Comparison of ENCODE assay signal across 10 cellular contexts in the genomic region with DNA sequence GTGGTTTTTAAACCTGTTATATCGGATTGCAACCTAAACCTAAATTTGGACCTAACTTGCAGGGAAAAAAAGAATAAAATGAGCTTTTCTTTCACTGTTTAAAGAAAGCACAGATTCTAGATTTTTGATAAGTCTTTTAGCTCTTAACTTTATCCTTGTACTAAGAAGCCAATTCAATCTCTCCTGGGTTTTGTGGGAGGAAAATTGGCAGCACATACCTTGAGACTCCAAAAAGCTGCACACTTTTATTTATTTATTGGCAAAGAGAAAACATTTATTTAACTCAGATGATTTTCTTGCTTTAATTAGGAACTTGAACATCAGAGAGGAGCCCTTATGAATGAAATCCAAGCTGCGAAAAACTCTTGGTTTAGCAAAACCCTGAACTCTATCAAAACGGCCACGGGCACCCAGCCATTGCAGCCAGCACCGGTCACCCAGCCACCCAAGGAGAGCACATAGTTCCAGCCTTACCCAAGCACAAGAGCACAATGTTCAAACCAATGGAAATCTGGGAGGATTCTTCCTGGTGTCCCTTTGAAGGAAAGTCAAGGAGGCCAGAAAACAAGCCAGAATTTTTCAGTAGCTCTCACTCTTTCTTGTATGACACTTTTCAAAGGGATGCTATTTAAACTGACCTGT. TPM values are rescaled to one million over a fixed set of nuclear protein-coding genes. Genes with fewer than 3 reads are reported as not detected.
A peak's percentile ranks its signal among the peaks of the same experiment; 100 is the strongest.
DNase-seq lines count a peak whose midpoint lies in the region; ATAC-seq and TF ChIP-seq lines count a peak whose summit lies in the region.
"Had no signal": no experiment of that assay in that cellular context is flagged by ENCODE, and none has a peak within 500 bp of the region (broad histone marks: within the 10 kb centered on the region; RNA-seq: fewer than 3 reads in every experiment).

No MANE protein-coding gene starts in this region.

- H3K27ac Mint-ChIP-seq in stimulated activated naive CD8-positive, alpha-beta T cell treated with anti-CD3 and anti-CD28 coated beads, Interleukin-15, Interleukin-2, amounts not matched to agents 100 ng/mL and 50 ng/mL, for 24 hours: peak overlapping the region; percentile 72
- peak overlapping the region; percentile 90 to 98 (median 96) for H3K27ac Mint-ChIP-seq in naive thymus-derived CD4-positive, alpha-beta T cell

- no peak for DNase-seq in stimulated activated naive CD8-positive, alpha-beta T cell treated with anti-CD3 and anti-CD28 coated beads, Interleukin-15, Interleukin-2, amounts not matched to agents 100 U/mL and 50 U/mL, for 24 hours
- DNase-seq in mammary epithelial cell (no peak), epidermal melanocyte (ENCODE audit: insufficient read length, low spot score) (no peak), NOMO-1 treated with DMSO at 0.1 percent for 48 hours (lab: John Stamatoyannopoulos, UW; ENCODE audit: unreplicated experiment) (no peak), NCI-H146 (lab: John Stamatoyannopoulos, UW) (no peak), NCI-H1694 (lab: John Stamatoyannopoulos, UW) (no peak)
- no peak for DNase-seq in naive thymus-derived CD4-positive, alpha-beta T cell

- H4K20me1 ChIP-seq in mammary epithelial cell (ENCODE audit: insufficient read depth, low read length): no peaks in the 10 kb centered on the region

- peaks cover 19% of the 10 kb centered on the region for H3K36me3 Mint-ChIP-seq in stimulated activated naive CD8-positive, alpha-beta T cell treated with anti-CD3 and anti-CD28 coated beads, Interleukin-15, Interleukin-2, amounts not matched to agents 100 ng/mL and 50 ng/mL, for 24 hours (ENCODE audit: low read depth)
- H3K36me3 Mint-ChIP-seq in naive thymus-derived CD4-positive, alpha-beta T cell: peaks cover 4 to 40% (median 16%) of the 10 kb centered on the region in 5 donors

- no peaks in the 10 kb centered on the region for H3K27me3 ChIP-seq in mammary epithelial cell (ENCODE audit: insufficient read depth, low read length)
- no peaks in the 10 kb centered on the region for H3K27me3 ChIP-seq in naive thymus-derived CD4-positive, alpha-beta T cell (ENCODE audit: control insufficient read depth in 2 of 2, insufficient read depth in 2 of 2, low read length in 2 of 2)

- H3K9me3 Mint-ChIP-seq in stimulated activated naive CD8-positive, alpha-beta T cell treated with anti-CD3 and anti-CD28 coated beads, Interleukin-15, Interleukin-2, amounts not matched to agents 100 ng/mL and 50 ng/mL, for 24 hours: no peaks in the 10 kb centered on the region
- H3K9me3 Mint-ChIP-seq in naive thymus-derived CD4-positive, alpha-beta T cell: peaks cover 0 to 1% (median 0%) of the 10 kb centered on the region in 11 donors

- BruUV-seq in mammary epithelial cell (replicated peaks; lab: Mats Ljungman, UMichigan): no TSS peak

- peak overlapping the region in 1 of 3 experiments; percentile 53 for H3K4me3 ChIP-seq in mammary epithelial cell (replicated peaks in 1 of 3; ENCODE audit: insufficient read depth in 1 of 3, low read depth in 2 of 3, low read length in 3 of 3)
- H3K4me3 ChIP-seq in naive thymus-derived CD4-positive, alpha-beta T cell (ENCODE audit: low read length): peak overlapping the region; percentile 19
- H3K4me3 ChIP-seq: K562 had no signal

- no peak for TF ChIP-seq CTCF in mammary epithelial cell (conservative IDR thresholded peaks at IDR 0.05 in 1 of 2, IDR thresholded peaks at IDR 0.05 in 1 of 2; ENCODE audit: extremely low read depth in 1 of 2, insufficient read depth in 1 of 2, low read depth in 1 of 2, low read length in 2 of 2)

- H3K27me3 Mint-ChIP-seq in stimulated activated naive CD8-positive, alpha-beta T cell treated with anti-CD3 and anti-CD28 coated beads, Interleukin-15, Interleukin-2, amounts not matched to agents 100 ng/mL and 50 ng/mL, for 24 hours: no peaks in the 10 kb centered on the region
- no peaks in the 10 kb centered on the region for H3K27me3 Mint-ChIP-seq in naive thymus-derived CD4-positive, alpha-beta T cell

- peak overlapping the region; percentile 70 for H3K27ac ChIP-seq in mammary epithelial cell (ENCODE audit: insufficient read depth, low read depth, low read length)
- H3K27ac ChIP-seq in naive thymus-derived CD4-positive, alpha-beta T cell (ENCODE audit: low read depth, low read length): peak overlapping the region; percentile 77
- H3K27ac ChIP-seq: C4-2B had no signal

- peak overlapping the region; percentile 80 for H3K4me2 ChIP-seq in mammary epithelial cell (ENCODE audit: insufficient read depth, low read depth, low read length)

- H3K4me1 ChIP-seq in mammary epithelial cell (ENCODE audit: insufficient read depth, low read length): no peaks in the 10 kb centered on the region
- H3K4me1 ChIP-seq in naive thymus-derived CD4-positive, alpha-beta T cell (ENCODE audit: control insufficient read depth in 2 of 2, insufficient read depth in 2 of 2, low read length in 2 of 2): peaks cover 8 to 11% of the 10 kb centered on the region in 2 donors

- H3K9ac ChIP-seq in mammary epithelial cell (ENCODE audit: insufficient read depth, low read length): no peak overlapping the region

- 62% methylated on average over 5 of the region's 5 CpGs for WGBS in mammary epithelial cell (ENCODE audit: low coverage, missing lambda C conversion rate)

- ATAC-seq in stimulated activated naive CD8-positive, alpha-beta T cell treated with anti-CD3 and anti-CD28 coated beads, Interleukin-15, Interleukin-2, amounts not matched to agents 100 U/mL and 50 U/mL, for 24 hours: no peak
- no peak for ATAC-seq in naive thymus-derived CD4-positive, alpha-beta T cell

- H3K79me2 ChIP-seq in mammary epithelial cell (ENCODE audit: insufficient read depth, low read length): no peaks in the 10 kb centered on the region

- peak overlapping the region; percentile 80 for H2AFZ ChIP-seq in mammary epithelial cell (ENCODE audit: low read depth, low read length)

- peak overlapping the region; percentile 82 for H3K4me3 Mint-ChIP-seq in stimulated activated naive CD8-positive, alpha-beta T cell treated with anti-CD3 and anti-CD28 coated beads, Interleukin-15, Interleukin-2, amounts not matched to agents 100 ng/mL and 50 ng/mL, for 24 hours
- peak overlapping the region; percentile 79 to 92 (median 88) for H3K4me3 Mint-ChIP-seq in naive thymus-derived CD4-positive, alpha-beta T cell

- peaks cover 31% of the 10 kb centered on the region for H3K4me1 Mint-ChIP-seq in stimulated activated naive CD8-positive, alpha-beta T cell treated with anti-CD3 and anti-CD28 coated beads, Interleukin-15, Interleukin-2, amounts not matched to agents 100 ng/mL and 50 ng/mL, for 24 hours (ENCODE audit: low read depth)
- H3K4me1 Mint-ChIP-seq in naive thymus-derived CD4-positive, alpha-beta T cell: peaks cover 5 to 48% (median 41%) of the 10 kb centered on the region in 7 donors

- intact Hi-C loops in mammary epithelial cell (cut with micrococcal nuclease): loop anchor here (10.0 kb wide), 1 partner anchor 725 kb away; no protein-coding TSS in a partner anchor
- intact Hi-C loops in naive thymus-derived CD4-positive, alpha-beta T cell (cut with micrococcal nuclease): loop anchor here in 1 of 2 donors (1.0 kb wide), 1 partner anchor 10 kb away; the partner anchor contains the start of gene CACYBP

- no peaks in the 10 kb centered on the region for H3K36me3 ChIP-seq in mammary epithelial cell (ENCODE audit: insufficient read depth, low read length)
- no peaks in the 10 kb centered on the region for H3K36me3 ChIP-seq in naive thymus-derived CD4-positive, alpha-beta T cell (ENCODE audit: control insufficient read depth in 2 of 3, insufficient read depth in 3 of 3, low read length in 3 of 3)

- H3K9me3 ChIP-seq in mammary epithelial cell (replicated peaks; ENCODE audit: insufficient read depth, low read length): no peaks in the 10 kb centered on the region
- H3K9me3 ChIP-seq in naive thymus-derived CD4-positive, alpha-beta T cell (ENCODE audit: control insufficient read depth in 2 of 3, low read length in 3 of 3): no peaks in the 10 kb centered on the region

- CTCF ChIA-PET in mammary epithelial cell (lab: Charles Lee; ENCODE audit: low non-redundant PET): no interaction called here
- CTCF ChIA-PET in naive thymus-derived CD4-positive, alpha-beta T cell (lab: Charles Lee): interaction anchor here (1.2 to 1.4 kb wide), 2 partner anchors 9 to 10 kb away, joined by 5 to 6 read pairs; no protein-coding TSS in a partner anchor

- in situ Hi-C loops in mammary epithelial cell (cut with MboI; ENCODE audit: low sequenced_read_pairs in 2 of 2): loop anchor here (25.0 kb wide), 1 partner anchor 727 kb away; no protein-coding TSS in a partner anchor

- dilution Hi-C loops in mammary epithelial cell (cut with HindIII; ENCODE audit: low sequenced_read_pairs): no loop called here

- POLR2A ChIA-PET in naive thymus-derived CD4-positive, alpha-beta T cell (lab: Charles Lee): interaction anchor here (0.8 to 2.7 kb wide), 5 partner anchors 9 to 190 kb away, joined by 5 to 31 read pairs (median 6); partner anchors contain the start of gene CACYBP

RNA-seq across cellular contexts. Expression of gene CACYBP, which starts 10.1 kb away (rescaled TPM):
- total RNA-seq in mammary epithelial cell: 100 to 1,000 TPM in 1 of 2 donors, 10 to 100 TPM in 1; 25.8 to 133 TPM
- 62.9 TPM for polyA plus RNA-seq in mammary epithelial cell
- polyA minus RNA-seq in mammary epithelial cell: 38.0 TPM
- 100 to 1,000 TPM in 2 of 5 experiments, 10 to 100 TPM in 3; 70.8 to 190 (median 96.2) TPM for total RNA-seq in naive thymus-derived CD4-positive, alpha-beta T cell
- 100 to 1,000 TPM; 164 to 192 TPM for polyA plus RNA-seq in naive thymus-derived CD4-positive, alpha-beta T cell

RNA-seq across cellular contexts. Expression of gene MRPS14, which starts 33.6 kb away (rescaled TPM):
- 10 to 100 TPM; 13.3 to 23.4 TPM for total RNA-seq in mammary epithelial cell
- polyA plus RNA-seq in mammary epithelial cell: 14.9 TPM
- polyA minus RNA-seq in mammary epithelial cell: 30.9 TPM
- 10 to 100 TPM; 12.4 to 36.5 (median 31.5) TPM for total RNA-seq in naive thymus-derived CD4-positive, alpha-beta T cell
- polyA plus RNA-seq in naive thymus-derived CD4-positive, alpha-beta T cell: 10 to 100 TPM; 53.6 to 67.6 TPM
